ENCODE assay signal across 15 cellular contexts in genomic region chr22:50625568-50626313, GRCh38. TPM values are rescaled to one million over a fixed set of nuclear protein-coding genes. Genes with fewer than 3 reads are reported as not detected.
DNase-seq lines count a peak whose midpoint lies in the region; ATAC-seq and TF ChIP-seq lines count a peak whose summit lies in the region.
"Had no signal": no experiment of that assay in that cellular context is flagged by ENCODE, and none has a peak within 500 bp of the region (broad histone marks: within the 10 kb centered on the region; RNA-seq: fewer than 3 reads in every experiment).

No MANE protein-coding gene starts in this region.

- CTCF ChIA-PET in naive thymus-derived CD4-positive, alpha-beta T cell (lab: Charles Lee): no interaction called here
- CTCF ChIA-PET in activated CD4-positive, alpha-beta memory T cell treated with anti-CD3 and anti-CD28 coated beads, Interleukin-2, amount 10 ng/mL, durations not matched to agents 7 days and 5 days (lab: Charles Lee): interaction anchor here (1.1 kb wide), 1 partner anchor 11 kb away, joined by 3 read pairs; no protein-coding TSS in a partner anchor

- peaks cover 9% of the 10 kb centered on the region for H3F3A ChIP-seq in smooth muscle cell (ENCODE audit: low read depth)

- no peaks in the 10 kb centered on the region for H3K79me2 ChIP-seq in smooth muscle cell (ENCODE audit: low read depth)

- intact Hi-C loops in naive thymus-derived CD4-positive, alpha-beta T cell (cut with micrococcal nuclease): no loop called here

- no peaks in the 10 kb centered on the region for H3K27me3 ChIP-seq in naive thymus-derived CD4-positive, alpha-beta T cell (ENCODE audit: control insufficient read depth in 2 of 2, insufficient read depth in 2 of 2, low read length in 2 of 2)
- H3K27me3 ChIP-seq in smooth muscle cell (ENCODE audit: low read depth): no peaks in the 10 kb centered on the region

- no peak overlapping the region for H2AFZ ChIP-seq in smooth muscle cell (ENCODE audit: low read depth)
- H2AFZ ChIP-seq: GM23248 had no signal

- H3K9me3 ChIP-seq in naive thymus-derived CD4-positive, alpha-beta T cell (ENCODE audit: control insufficient read depth in 2 of 3, low read length in 3 of 3): no peaks in the 10 kb centered on the region
- H3K9me3 ChIP-seq in smooth muscle cell (replicated peaks; ENCODE audit: low read depth): no peaks in the 10 kb centered on the region

- H3K36me3 ChIP-seq in naive thymus-derived CD4-positive, alpha-beta T cell (ENCODE audit: control insufficient read depth in 2 of 3, insufficient read depth in 3 of 3, low read length in 3 of 3): peaks cover 0 to 18% (median 0%) of the 10 kb centered on the region in 3 experiments
- H3K36me3 ChIP-seq in smooth muscle cell (ENCODE audit: low read depth): no peaks in the 10 kb centered on the region

- no peaks in the 10 kb centered on the region for H3K27me3 Mint-ChIP-seq in naive thymus-derived CD4-positive, alpha-beta T cell
- peaks cover 5% of the 10 kb centered on the region for H3K27me3 Mint-ChIP-seq in activated CD4-positive, alpha-beta memory T cell treated with anti-CD3 and anti-CD28 coated beads, Interleukin-2, amount 10 ng/mL, durations not matched to agents 7 days and 5 days
- H3K27me3 Mint-ChIP-seq: activated naive CD4-positive, alpha-beta T cell treated with anti-CD3 and anti-CD28 coated beads, Interleukin-2, amount 50 U/mL, for 24 hours had no signal

- H3K9ac ChIP-seq in smooth muscle cell (ENCODE audit: low read depth): no peak overlapping the region
- H3K9ac ChIP-seq: GM23248 had no signal

- ATAC-seq in left lobe of liver (no peak), HG02870 (IDR thresholded peaks at IDR 0.05; ENCODE audit: unreplicated experiment) (no peak)
- ATAC-seq in naive thymus-derived CD4-positive, alpha-beta T cell: no peak
- ATAC-seq: stimulated activated effector memory CD8-positive, alpha-beta T cell treated with anti-CD3 and anti-CD28 coated beads, Interleukin-12 subunit alpha, Interleukin-12 subunit beta, amount 100 ng/mL, for 72 hours had no signal

- H3K4me1 Mint-ChIP-seq in naive thymus-derived CD4-positive, alpha-beta T cell: peaks cover 29 to 52% (median 45%) of the 10 kb centered on the region in 7 donors
- H3K4me1 Mint-ChIP-seq in activated CD4-positive, alpha-beta memory T cell treated with anti-CD3 and anti-CD28 coated beads, Interleukin-2, amount 10 ng/mL, durations not matched to agents 7 days and 5 days: peaks cover 38% of the 10 kb centered on the region

- peaks cover 23 to 34% of the 10 kb centered on the region in 2 donors for H3K4me1 ChIP-seq in naive thymus-derived CD4-positive, alpha-beta T cell (ENCODE audit: control insufficient read depth in 2 of 2, insufficient read depth in 2 of 2, low read length in 2 of 2)
- H3K4me1 ChIP-seq in smooth muscle cell (ENCODE audit: low read depth): peaks cover 13% of the 10 kb centered on the region

- no peak overlapping the region for H3K4me2 ChIP-seq in smooth muscle cell

- in situ Hi-C loops in SK-MEL-5 (cut with HindIII; ENCODE audit: low pct_unique_long_range_greater_than_20kb, low sequenced_read_pairs): no loop called here

- peaks cover 0 to 4% (median 3%) of the 10 kb centered on the region in 5 donors for H3K36me3 Mint-ChIP-seq in naive thymus-derived CD4-positive, alpha-beta T cell
- peaks cover 18% of the 10 kb centered on the region for H3K36me3 Mint-ChIP-seq in activated CD4-positive, alpha-beta memory T cell treated with anti-CD3 and anti-CD28 coated beads, Interleukin-2, amount 10 ng/mL, durations not matched to agents 7 days and 5 days (ENCODE audit: low read depth)
- H3K36me3 Mint-ChIP-seq: activated naive CD4-positive, alpha-beta T cell treated with anti-CD3 and anti-CD28 coated beads, Interleukin-2, amount 50 U/mL, for 24 hours; brain had no signal

- POLR2A ChIA-PET in naive thymus-derived CD4-positive, alpha-beta T cell (lab: Charles Lee): interaction anchor here (0.6 kb wide), 1 partner anchor 99 kb away, joined by 3 read pairs; no protein-coding TSS in a partner anchor
- POLR2A ChIA-PET in activated CD4-positive, alpha-beta memory T cell treated with anti-CD3 and anti-CD28 coated beads, Interleukin-2, amount 10 ng/mL, durations not matched to agents 7 days and 5 days (lab: Charles Lee): interaction anchor here (1.1 to 3.1 kb wide), 2 partner anchors 97 to 100 kb away, joined by 3 to 13 read pairs; partner anchors contain the start of gene SCO2

- no peaks in the 10 kb centered on the region for H4K20me1 ChIP-seq in smooth muscle cell (ENCODE audit: low read depth)

- H3K27ac Mint-ChIP-seq in naive thymus-derived CD4-positive, alpha-beta T cell: peak overlapping the region in 2 of 9 donors; percentile 73 to 74
- H3K27ac Mint-ChIP-seq in activated CD4-positive, alpha-beta memory T cell treated with anti-CD3 and anti-CD28 coated beads, Interleukin-2, amount 10 ng/mL, durations not matched to agents 7 days and 5 days: no peak overlapping the region

- H3K4me3 Mint-ChIP-seq in naive thymus-derived CD4-positive, alpha-beta T cell: peak overlapping the region in 1 of 10 donors; percentile 99
- no peak overlapping the region for H3K4me3 Mint-ChIP-seq in activated CD4-positive, alpha-beta memory T cell treated with anti-CD3 and anti-CD28 coated beads, Interleukin-2, amount 10 ng/mL, durations not matched to agents 7 days and 5 days

- DNase-seq in SK-MEL-5 (ENCODE audit: low read depth, low spot score) (peak; percentile 26), left lobe of liver (ENCODE audit: low spot score) (peak; percentile 54), smooth muscle cell (lab: John Stamatoyannopoulos, UW; ENCODE audit: unreplicated experiment) (no peak)
- no peak for DNase-seq in naive thymus-derived CD4-positive, alpha-beta T cell
- DNase-seq in activated CD4-positive, alpha-beta memory T cell treated with anti-CD3 and anti-CD28 coated beads, Interleukin-2, amount 10 ng/mL, durations not matched to agents 7 days and 5 days: no peak
- DNase-seq: effector CD8-positive, alpha-beta T cell; GM23248; NCI-H446 had no signal

- H3K27ac ChIP-seq in 22Rv1: no peak overlapping the region
- H3K27ac ChIP-seq in naive thymus-derived CD4-positive, alpha-beta T cell (ENCODE audit: low read depth, low read length): no peak overlapping the region
- no peak overlapping the region for H3K27ac ChIP-seq in smooth muscle cell (ENCODE audit: low read depth)
- H3K27ac ChIP-seq: GM23248 had no signal

- H3K9me3 Mint-ChIP-seq in naive thymus-derived CD4-positive, alpha-beta T cell: no peaks in the 10 kb centered on the region
- H3K9me3 Mint-ChIP-seq in activated CD4-positive, alpha-beta memory T cell treated with anti-CD3 and anti-CD28 coated beads, Interleukin-2, amount 10 ng/mL, durations not matched to agents 7 days and 5 days: no peaks in the 10 kb centered on the region
- H3K9me3 Mint-ChIP-seq: activated naive CD4-positive, alpha-beta T cell treated with anti-CD3 and anti-CD28 coated beads, Interleukin-2, amount 50 U/mL, for 24 hours; stimulated activated effector memory CD8-positive, alpha-beta T cell treated with anti-CD3 and anti-CD28 coated beads, Interleukin-12 subunit alpha, Interleukin-12 subunit beta, amount 100 ng/mL, for 72 hours had no signal

- TF ChIP-seq CTCF in 22Rv1 (IDR thresholded peaks at IDR 0.05) (peak; percentile 31), GM12875 (IDR thresholded peaks at IDR 0.05; ENCODE audit: borderline replicate concordance, insufficient read depth, low read depth, low read length) (peak; percentile 18; the same call in 1 of the 2 replicates), smooth muscle cell (IDR thresholded peaks at IDR 0.05; ENCODE audit: borderline replicate concordance, insufficient read depth, poor library complexity, severe bottlenecking) (no peak)

- WGBS in smooth muscle cell (ENCODE audit: low lambda C conversion rate): 97% methylated on average over 25 of the region's 27 CpGs

- H3K4me3 ChIP-seq in GM12875 (ENCODE audit: low read depth, low read length) (no peak overlapping the region), smooth muscle cell (no peak overlapping the region)
- no peak overlapping the region for H3K4me3 ChIP-seq in naive thymus-derived CD4-positive, alpha-beta T cell (ENCODE audit: low read length)
- H3K4me3 ChIP-seq: GM23248, lung had no signal

RNA-seq across cellular contexts. Expression of gene ARSA, which starts 2.2 kb away (rescaled TPM):
- 17.5 and 20.9 TPM in 2 replicates for total RNA-seq in SK-MEL-5 (2014; rRNA removed; shearing (Covaris generic))
- 62.2 and 65.0 TPM in 2 replicates for polyA plus RNA-seq in SK-MEL-5 (2015; cell fraction: cytosol; rRNA removed)
- 147 and 162 TPM in 2 replicates for polyA plus RNA-seq in SK-MEL-5 (2015; cell fraction: nucleus; rRNA removed)
- total RNA-seq in left lobe of liver: 49.0 TPM
- 10 to 100 TPM; 64.3 to 96.3 (median 68.7) TPM for total RNA-seq in naive thymus-derived CD4-positive, alpha-beta T cell
- polyA plus RNA-seq in naive thymus-derived CD4-positive, alpha-beta T cell: 10 to 100 TPM in 1 of 2 donors, 1 to 10 TPM in 1; 7.1 to 12.3 TPM
- 16.6 and 19.9 TPM in 2 replicates for total RNA-seq in smooth muscle cell
- 16.6 and 17.7 TPM in 2 replicates for polyA plus RNA-seq in smooth muscle cell
- 10 to 100 TPM; 63.1 to 65.0 TPM for total RNA-seq in activated CD4-positive, alpha-beta memory T cell treated with anti-CD3 and anti-CD28 coated beads, Interleukin-2, amount 10 ng/mL, durations not matched to agents 7 days and 5 days

RNA-seq across cellular contexts. Expression of gene MAPK8IP2, which starts 25.1 kb away (rescaled TPM):
- 18.8 and 20.0 TPM in 2 replicates for total RNA-seq in SK-MEL-5 (2014; rRNA removed; shearing (Covaris generic))
- 19.4 and 22.5 TPM in 2 replicates for polyA plus RNA-seq in SK-MEL-5 (2015; cell fraction: cytosol; rRNA removed)
- polyA plus RNA-seq in SK-MEL-5 (2015; cell fraction: nucleus; rRNA removed): 9.5 and 13.0 TPM in 2 replicates
- total RNA-seq in left lobe of liver (0.53 TPM), smooth muscle cell (0.63 TPM in 2 replicates)
- under 1 TPM; 0.24 to 0.64 (median 0.38) TPM for total RNA-seq in naive thymus-derived CD4-positive, alpha-beta T cell
- polyA plus RNA-seq in naive thymus-derived CD4-positive, alpha-beta T cell: not detected
- polyA plus RNA-seq in smooth muscle cell: 1.2 and 1.5 TPM in 2 replicates
- under 1 TPM; 0.15 to 0.18 TPM for total RNA-seq in activated CD4-positive, alpha-beta memory T cell treated with anti-CD3 and anti-CD28 coated beads, Interleukin-2, amount 10 ng/mL, durations not matched to agents 7 days and 5 days
- total RNA-seq: GM23248 had no signal

RNA-seq across cellular contexts. Expression of gene CHKB, which starts 43.1 kb away (rescaled TPM):
- total RNA-seq in SK-MEL-5 (2014; rRNA removed; shearing (Covaris generic)): 22.2 and 27.7 TPM in 2 replicates
- 19.5 and 20.2 TPM in 2 replicates for polyA plus RNA-seq in SK-MEL-5 (2015; cell fraction: cytosol; rRNA removed)
- polyA plus RNA-seq in SK-MEL-5 (2015; cell fraction: nucleus; rRNA removed): 466 and 471 TPM in 2 replicates
- 32.6 TPM for total RNA-seq in left lobe of liver
- 100 to 1,000 TPM; 121 to 214 (median 191) TPM for total RNA-seq in naive thymus-derived CD4-positive, alpha-beta T cell
- 10 to 100 TPM; 24.2 to 29.4 TPM for polyA plus RNA-seq in naive thymus-derived CD4-positive, alpha-beta T cell
- total RNA-seq in smooth muscle cell: 33.6 and 35.2 TPM in 2 replicates
- polyA plus RNA-seq in smooth muscle cell: 62.8 and 64.8 TPM in 2 replicates
- total RNA-seq in activated CD4-positive, alpha-beta memory T cell treated with anti-CD3 and anti-CD28 coated beads, Interleukin-2, amount 10 ng/mL, durations not matched to agents 7 days and 5 days: 100 to 1,000 TPM; 101 to 111 TPM

RNA-seq across cellular contexts. Expression of gene SHANK3, which starts 46.9 kb away (rescaled TPM):
- total RNA-seq in SK-MEL-5 (2014; rRNA removed; shearing (Covaris generic)): 2.1 and 2.6 TPM in 2 replicates
- 9.2 and 12.1 TPM in 2 replicates for polyA plus RNA-seq in SK-MEL-5 (2015; cell fraction: cytosol; rRNA removed)
- polyA plus RNA-seq in SK-MEL-5 (2015; cell fraction: nucleus; rRNA removed): 15.2 and 16.8 TPM in 2 replicates
- total RNA-seq in left lobe of liver (22.8 TPM), smooth muscle cell (1.3 and 2.0 TPM in 2 replicates)
- total RNA-seq in naive thymus-derived CD4-positive, alpha-beta T cell: under 1 TPM in 3 of 5 experiments, not detected in 2; 0.07 to 0.73 (median 0.16) TPM
- not detected for polyA plus RNA-seq in naive thymus-derived CD4-positive, alpha-beta T cell
- 1.6 and 1.9 TPM in 2 replicates for polyA plus RNA-seq in smooth muscle cell
- under 1 TPM in 1 of 2 experiments, not detected in 1; 0.08 TPM for total RNA-seq in activated CD4-positive, alpha-beta memory T cell treated with anti-CD3 and anti-CD28 coated beads, Interleukin-2, amount 10 ng/mL, durations not matched to agents 7 days and 5 days

RNA-seq across cellular contexts. Expression of gene CPT1B, which starts 47.5 kb away (rescaled TPM):
- 5.4 and 12.6 TPM in 2 replicates for total RNA-seq in SK-MEL-5 (2014; rRNA removed; shearing (Covaris generic))
- 3.0 and 4.7 TPM in 2 replicates for polyA plus RNA-seq in SK-MEL-5 (2015; cell fraction: cytosol; rRNA removed)
- 181 and 192 TPM in 2 replicates for polyA plus RNA-seq in SK-MEL-5 (2015; cell fraction: nucleus; rRNA removed)
- total RNA-seq in left lobe of liver: 24.7 TPM
- total RNA-seq in naive thymus-derived CD4-positive, alpha-beta T cell: 100 to 1,000 TPM in 1 of 5 experiments, 10 to 100 TPM in 4; 43.9 to 108 (median 66.7) TPM
- polyA plus RNA-seq in naive thymus-derived CD4-positive, alpha-beta T cell: 1 to 10 TPM in 1 of 2 donors, under 1 TPM in 1; 0.32 to 2.8 TPM
- 13.1 and 19.3 TPM in 2 replicates for total RNA-seq in smooth muscle cell
- polyA plus RNA-seq in smooth muscle cell: 20.7 and 38.3 TPM in 2 replicates
- 10 to 100 TPM; 60.8 to 60.9 TPM for total RNA-seq in activated CD4-positive, alpha-beta memory T cell treated with anti-CD3 and anti-CD28 coated beads, Interleukin-2, amount 10 ng/mL, durations not matched to agents 7 days and 5 days

Comparison
In these comparisons a context has a peak if more than half of its experiments do, and no peak if none do; other contexts are left out.
1. DNase-seq: peak in SK-MEL-5 (single experiment) and left lobe of liver (single experiment); none in naive thymus-derived CD4-positive, alpha-beta T cell (0 of 9), smooth muscle cell (single experiment) and activated CD4-positive, alpha-beta memory T cell treated with anti-CD3 and anti-CD28 coated beads, Interleukin-2, amount 10 ng/mL, durations not matched to agents 7 days and 5 days (single experiment).
2. RNA of gene MAPK8IP2, which starts 25.1 kb away (total RNA-seq): 18.8 to 20.0 TPM in SK-MEL-5; 0.63 TPM in smooth muscle cell, 0.53 TPM in left lobe of liver (single experiment), 0.24 to 0.64 TPM in naive thymus-derived CD4-positive, alpha-beta T cell and 0.15 to 0.18 TPM in activated CD4-positive, alpha-beta memory T cell treated with anti-CD3 and anti-CD28 coated beads, Interleukin-2, amount 10 ng/mL, durations not matched to agents 7 days and 5 days; every median in the first group is over 10 times any median in the second.